24 cellular contexts compared by ENCODE assay signal in the genomic region with DNA sequence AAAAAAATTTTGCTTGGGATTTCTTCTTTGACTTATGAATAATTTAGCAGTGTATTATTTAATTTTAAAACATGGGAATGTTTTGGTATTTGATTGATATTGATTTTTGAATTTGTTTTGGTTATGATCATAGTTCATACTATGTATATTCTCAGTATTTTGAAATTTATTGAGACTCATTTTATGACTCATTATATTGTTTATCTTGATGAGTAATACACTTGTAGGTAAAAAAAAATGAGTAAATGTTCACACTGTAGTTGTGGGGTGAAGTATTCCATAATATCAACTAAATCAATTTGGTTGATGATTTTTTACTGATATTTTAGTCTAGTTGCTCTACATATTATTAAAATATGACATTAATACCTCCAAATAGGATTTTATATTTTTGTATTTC.
"Had no signal": no experiment of that assay in that cellular context is flagged by ENCODE, and none has a peak within 500 bp of the region (broad histone marks: within the 10 kb centered on the region; RNA-seq: fewer than 3 reads in every experiment).

No MANE protein-coding gene starts in this region.

- H3K4me3 ChIP-seq: breast epithelium, Peyer's patch had no signal

- H3K36me3 ChIP-seq: breast epithelium, Peyer's patch had no signal

- DNase-seq: activated B cell treated with CpG ODN at 0.5 μM for 24 hours; activated CD4-positive, alpha-beta T cell treated with anti-CD3 and anti-CD28 coated beads for 1 hour; activated CD4-positive, alpha-beta T cell treated with anti-CD3 and anti-CD28 coated beads, Interleukin-2, amount 10 ng/mL, durations not matched to agents 24 days and 14 days; activated CD4-positive, alpha-beta T cell treated with anti-CD3 and anti-CD28 coated beads, Interleukin-2, amount 50 U/mL, for 48 hours; activated CD8-positive, alpha-beta memory T cell treated with anti-CD3 and anti-CD28 coated beads, Interleukin-2, amount 10 ng/mL, durations not matched to agents 7 days and 5 days; activated effector memory CD4-positive, alpha-beta T cell treated with Interleukin-2 at 50 U/mL for 16 hours; activated naive CD4-positive, alpha-beta T cell; activated T-cell treated with anti-CD3 and anti-CD28 coated beads, Interleukin-2, amount 50 U/mL, for 24 hours; aorta; central memory CD4-positive, alpha-beta T cell; MM.1S; NCI-H1105 treated with DMSO at 0.1 percent for 48 hours; NCI-H1436 treated with DMSO at 0.1 percent for 48 hours; NCI-H187; NCI-H2081; NCI-H510A treated with DMSO at 0.1 percent for 48 hours; NCI-H69; NK-92 treated with Interleukin-12 subunit alpha and Interleukin-12 subunit beta, amount 100 ng/mL, for 24 hours; OCI-M1; Peyer's patch; SIG-M5; T-helper 17 cell; T-helper 9 cell had no signal

- H3K27me3 ChIP-seq: breast epithelium, Peyer's patch had no signal
